ENCODE assay signal across 8 cellular contexts in the genomic region with DNA sequence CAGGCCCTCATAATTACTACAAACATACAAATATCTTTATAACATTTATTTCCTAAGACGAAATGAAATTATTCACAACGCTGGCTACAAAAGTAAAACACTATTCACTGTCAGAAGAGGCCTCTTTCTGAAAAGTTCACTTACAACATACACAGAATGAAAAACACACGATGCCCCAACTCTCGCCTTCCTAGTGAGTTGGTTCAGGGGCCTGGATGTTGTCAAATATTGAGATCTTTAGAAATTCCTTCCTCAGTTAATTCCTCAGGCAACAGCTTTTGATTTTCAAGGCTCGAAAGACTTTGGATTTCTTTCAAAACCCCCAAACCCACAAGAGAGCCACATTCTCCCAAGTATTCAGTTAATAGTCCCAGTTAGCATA. TPM values are rescaled to one million over a fixed set of nuclear protein-coding genes. Genes with fewer than 3 reads are reported as not detected.
DNase-seq lines count a peak whose midpoint lies in the region; ATAC-seq and TF ChIP-seq lines count a peak whose summit lies in the region.

No MANE protein-coding gene starts in this region.

- H3K79me1 ChIP-seq in trophoblast cell (ENCODE audit: low read length) = peaks cover 11% of the 10 kb centered on the region

- H3K9ac ChIP-seq in trophoblast cell (ENCODE audit: low read length) = peak overlapping the region; percentile 36

- peaks cover 12% of the 10 kb centered on the region for H3K4me1 ChIP-seq in CD4-positive, alpha-beta memory T cell (ENCODE audit: insufficient read depth, low read length)
- H3K4me1 ChIP-seq in RWPE2 (ENCODE audit: insufficient read depth, poor library complexity, severe bottlenecking) = peaks cover 10% of the 10 kb centered on the region
- peaks cover 12 to 14% of the 10 kb centered on the region in 2 experiments for H3K4me1 ChIP-seq in trophoblast cell (ENCODE audit: control insufficient read depth in 1 of 2, insufficient read depth in 2 of 2, low read length in 2 of 2)

- H3K27ac ChIP-seq in CD4-positive, alpha-beta memory T cell (ENCODE audit: low read depth, low read length) = peak overlapping the region; percentile 0
- H3K27ac ChIP-seq in RWPE2 (ENCODE audit: poor library complexity, severe bottlenecking) (peak overlapping the region; percentile 71), trophoblast cell (ENCODE audit: low read depth, low read length) (peak overlapping the region; percentile 96)

- H3K27me3 Mint-ChIP-seq in CD4-positive, alpha-beta memory T cell = no peaks in the 10 kb centered on the region

- peak overlapping the region; percentile 2 to 89 (median 72) for H3K27ac Mint-ChIP-seq in CD4-positive, alpha-beta memory T cell

- no peak overlapping the region for H3K23ac ChIP-seq in trophoblast cell (ENCODE audit: low read length)

- TF ChIP-seq CTCF in RWPE2 (IDR thresholded peaks at IDR 0.05; ENCODE audit: poor library complexity, severe bottlenecking) = no peak
- no peak for TF ChIP-seq CTCF in epithelial cell of esophagus (IDR thresholded peaks at IDR 0.05; ENCODE audit: insufficient read depth, low read depth, low read length, missing control alignments)

- peaks cover 6% of the 10 kb centered on the region for H3K79me2 ChIP-seq in trophoblast cell (ENCODE audit: control insufficient read depth, insufficient read depth, low read length, poor library complexity)

- CTCF ChIA-PET in CD4-positive, alpha-beta memory T cell (lab: Charles Lee; ENCODE audit: partially characterized antibody) = no interaction called here

- intact Hi-C loops in CD4-positive, alpha-beta memory T cell (cut with micrococcal nuclease) = no loop called here

- no peak overlapping the region for H3K18ac ChIP-seq in trophoblast cell (ENCODE audit: low read length)

- H2BK5ac ChIP-seq in trophoblast cell (ENCODE audit: low read depth, low read length, poor library complexity) = no peak overlapping the region

- H4K91ac ChIP-seq in trophoblast cell (ENCODE audit: low read depth, low read length) = no peak overlapping the region

- peaks cover 0 to 7% (median 2%) of the 10 kb centered on the region in 8 donors for H3K9me3 Mint-ChIP-seq in CD4-positive, alpha-beta memory T cell

- peak overlapping the region; percentile 53 for H2BK120ac ChIP-seq in trophoblast cell (ENCODE audit: insufficient read depth, low read length, poor library complexity)

- no peaks in the 10 kb centered on the region for H3K9me3 ChIP-seq in CD4-positive, alpha-beta memory T cell (ENCODE audit: control insufficient read depth in 1 of 2, low read length in 2 of 2)
- H3K9me3 ChIP-seq in RWPE2 (ENCODE audit: severe bottlenecking) (no peaks in the 10 kb centered on the region), trophoblast cell (ENCODE audit: insufficient read depth, low read depth, low read length) (no peaks in the 10 kb centered on the region)

- H2BK12ac ChIP-seq in trophoblast cell (ENCODE audit: low read length) = no peak overlapping the region

- peak overlapping the region; percentile 66 to 89 (median 79) for H3K4me3 Mint-ChIP-seq in CD4-positive, alpha-beta memory T cell

- H3K4ac ChIP-seq in trophoblast cell (ENCODE audit: low read depth, low read length) = no peak overlapping the region

- H3K4me1 Mint-ChIP-seq in CD4-positive, alpha-beta memory T cell = peaks cover 8 to 22% (median 10%) of the 10 kb centered on the region in 4 donors

- no peak overlapping the region for H2AK5ac ChIP-seq in trophoblast cell (ENCODE audit: low read length)

- no peak overlapping the region for H2AFZ ChIP-seq in trophoblast cell (ENCODE audit: insufficient read depth, low read length, poor library complexity)

- no peak overlapping the region for H4K12ac ChIP-seq in trophoblast cell (ENCODE audit: low read depth, low read length)

- H3K36me3 Mint-ChIP-seq in CD4-positive, alpha-beta memory T cell = peaks cover 10 to 17% of the 10 kb centered on the region in 2 donors

- H3K4me2 ChIP-seq in trophoblast cell (ENCODE audit: low read length) = peak overlapping the region; percentile 70

- H3K27me3 ChIP-seq in CD4-positive, alpha-beta memory T cell (ENCODE audit: insufficient read depth, low read length) = no peaks in the 10 kb centered on the region
- H3K27me3 ChIP-seq in RWPE2 (ENCODE audit: insufficient read depth, poor library complexity, severe bottlenecking) (no peaks in the 10 kb centered on the region), trophoblast cell (ENCODE audit: insufficient read depth, low read length) (no peaks in the 10 kb centered on the region)

- no peak for TF ChIP-seq POLR2A in erythroblast (IDR thresholded peaks at IDR 0.05; ENCODE audit: low read length)

- no peak for DNase-seq in CD4-positive, alpha-beta memory T cell
- DNase-seq in RWPE2 (ENCODE audit: low spot score) = no peak
- no peak for DNase-seq in epithelial cell of esophagus (ENCODE audit: low read depth)
- DNase-seq in trophoblast cell = peak in 1 of 2 donors; percentile 24
- DNase-seq in erythroblast (lab: John Stamatoyannopoulos, UW) = no peak
- DNase-seq in activated gamma-delta T cell treated with Interleukin-2 at 50 U/mL for 16 hours = no peak
- DNase-seq in NAMALWA (ENCODE audit: low spot score) = no peak

- no peak overlapping the region for H3K14ac ChIP-seq in trophoblast cell (ENCODE audit: low read length)

- WGBS in trophoblast cell (ENCODE audit: extremely low coverage, insufficient coverage, insufficient read length) = 100% methylated on average over 2 of the region's 5 CpGs

- no peak overlapping the region for H3K4me3 ChIP-seq in CD4-positive, alpha-beta memory T cell (ENCODE audit: low read length in 2 of 2)
- H3K4me3 ChIP-seq in RWPE2 (ENCODE audit: severe bottlenecking) = peak overlapping the region; percentile 27
- H3K4me3 ChIP-seq in epithelial cell of esophagus (ENCODE audit: low read length) = peak overlapping the region; percentile 54
- H3K4me3 ChIP-seq in trophoblast cell (ENCODE audit: low read depth, low read length) = no peak overlapping the region

- no peak overlapping the region for H4K8ac ChIP-seq in trophoblast cell (ENCODE audit: low read depth, low read length)

- POLR2A ChIA-PET in CD4-positive, alpha-beta memory T cell (lab: Charles Lee; ENCODE audit: partially characterized antibody) = no interaction called here

- no peaks in the 10 kb centered on the region for H3K36me3 ChIP-seq in CD4-positive, alpha-beta memory T cell (ENCODE audit: insufficient read depth, low read length)
- H3K36me3 ChIP-seq in RWPE2 (ENCODE audit: low read depth) (peaks cover 3% of the 10 kb centered on the region; the same call in 1 of the 2 replicates), trophoblast cell (ENCODE audit: control insufficient read depth in 1 of 2, insufficient read depth in 2 of 2, low read length in 2 of 2) (peaks cover 13 to 19% of the 10 kb centered on the region in 2 experiments)

- ATAC-seq in RWPE2 (ENCODE audit: low read depth) = 0 out of 3 replicates have a peak, but pooled peaks have one; percentile 5
- no peak for ATAC-seq in GM21619 (IDR thresholded peaks at IDR 0.05; ENCODE audit: unreplicated experiment)

RNA-seq across cellular contexts. Expression of gene KCNE1, which starts 14.2 kb away (rescaled TPM):
- total RNA-seq in CD4-positive, alpha-beta memory T cell = under 1 TPM; 0.17 to 0.22 TPM
- polyA plus RNA-seq in CD4-positive, alpha-beta memory T cell = under 1 TPM in 1 of 2 donors, not detected in 1; 0.14 TPM
- polyA plus RNA-seq in trophoblast cell (2013) = 0.37 TPM in 2 replicates

Comparison
In these comparisons a context has a peak if more than half of its experiments do, and no peak if none do; other contexts are left out.
1. H3K27ac ChIP-seq: peak in every context shown above with its lines; median percentile 96 in trophoblast cell; 71 in RWPE2; 0 in CD4-positive, alpha-beta memory T cell.
2. H3K4me3 ChIP-seq: peak in RWPE2 (single experiment) and epithelial cell of esophagus (single experiment); none in CD4-positive, alpha-beta memory T cell (0 of 2) and trophoblast cell (single experiment).